Comparison of ENCODE assay signal across 28 cellular contexts in genomic region chr18:3810271-3810670, GRCh38.
"Had no signal": no experiment of that assay in that cellular context is flagged by ENCODE, and none has a peak within 500 bp of the region (broad histone marks: within the 10 kb centered on the region; RNA-seq: fewer than 3 reads in every experiment).

No MANE protein-coding gene starts in this region.

- H3K4me3 ChIP-seq: gastroesophageal sphincter, neural progenitor cell, stomach, suprapubic skin, transverse colon had no signal

- ATAC-seq: esophagus mucosa; gastroesophageal sphincter; natural killer cell; right cardiac atrium; stimulated activated naive B cell treated with anti-CD40 and anti-IgM and Interleukin-4, amounts not matched to agents 10 μg/mL and 1 μg/mL and 100 μg/mL, for 72 hours had no signal

- H3K27ac ChIP-seq: gastroesophageal sphincter, neural progenitor cell, stomach, suprapubic skin, transverse colon had no signal

- FAIRE-seq: kidney, TTC549 had no signal

- DNase-seq: activated CD4-positive, alpha-beta memory T cell treated with anti-CD3 and anti-CD28 coated beads for 36 hours; activated CD4-positive, alpha-beta T cell treated with anti-CD3 and anti-CD28 coated beads, Interleukin-2, amount 10 ng/mL, durations not matched to agents 24 days and 14 days; activated CD4-positive, CD25-positive, alpha-beta regulatory T cell treated with anti-CD3 and anti-CD28 coated beads, Interleukin-2, amount 50 U/mL, for 72 hours; activated CD8-positive, alpha-beta memory T cell treated with anti-CD3 and anti-CD28 coated beads, Interleukin-2, amount 50 U/mL, for 4 hours; activated gamma-delta T cell; activated naive CD4-positive, alpha-beta T cell treated with anti-CD3 and anti-CD28 coated beads, Interleukin-2, amount 10 ng/mL, durations not matched to agents 7 days and 5 days; activated naive CD8-positive, alpha-beta T cell treated with anti-CD3 and anti-CD28 coated beads, Interleukin-2, amount 10 ng/mL, durations not matched to agents 7 days and 5 days; activated T-cell treated with anti-CD3 and anti-CD28 coated beads, Interleukin-2, amount 50 U/mL, for 1 hour; amygdala; central memory CD4-positive, alpha-beta T cell; endodermal cell; hypothalamus; immature natural killer cell; kidney; natural killer cell; occipital lobe; right cardiac atrium; stimulated activated CD4-positive, alpha-beta T cell treated with anti-CD3 and anti-CD28 coated beads, Interleukin-15, amount 100 ng/mL, for 24 hours; stimulated activated CD4-positive, alpha-beta T cell treated with anti-CD3 and anti-CD28 coated beads, Interleukin-2, amount 100 ng/mL, for 24 hours; stimulated activated naive B cell treated with anti-CD40 and anti-IgM and Interleukin-4, amounts not matched to agents 10 μg/mL and 1 μg/mL and 100 μg/mL, for 72 hours; stomach; T-helper 9 cell; transverse colon had no signal
